20 cellular contexts compared by ENCODE assay signal in genomic region chr12:38149395-38150073, GRCh38.
DNase-seq lines count a peak whose midpoint lies in the region; ATAC-seq, FAIRE-seq and TF ChIP-seq lines count a peak whose summit lies in the region.
"Had no signal": no experiment of that assay in that cellular context is flagged by ENCODE, and none has a peak within 500 bp of the region (broad histone marks: within the 10 kb centered on the region; RNA-seq: fewer than 3 reads in every experiment).

No MANE protein-coding gene starts in this region.

- H3K79me2 ChIP-seq in HepG2 (ENCODE audit: insufficient read depth, low read length) = no peaks in the 10 kb centered on the region

- peaks cover 19% of the 10 kb centered on the region; the same call in 1 of the 2 replicates for H3K9me3 ChIP-seq in HepG2 (ENCODE audit: low read length)
- no peaks in the 10 kb centered on the region for H3K9me3 ChIP-seq in right lobe of liver
- no peaks in the 10 kb centered on the region; the same call in 1 of the 2 replicates for H3K9me3 ChIP-seq in HAP-1
- H3K9me3 ChIP-seq: ascending aorta had no signal

- 4% methylated on average over 4 of the region's 14 CpGs for WGBS in HepG2 (ENCODE audit: low lambda C conversion rate)
- WGBS in right lobe of liver (ENCODE audit: insufficient coverage, low coverage, low lambda C conversion rate, missing lambda C conversion rate) = no CpG with 5 or more reads among the region's 14 CpGs

- H3K27me3 ChIP-seq in HepG2 (ENCODE audit: control insufficient read depth in 1 of 2, insufficient read depth in 2 of 2, low read length in 2 of 2) = peaks cover 0 to 20% of the 10 kb centered on the region in 2 experiments; a peak in 4 of 5 replicates
- H3K27me3 ChIP-seq in right lobe of liver = no peaks in the 10 kb centered on the region
- no peaks in the 10 kb centered on the region for H3K27me3 ChIP-seq in HAP-1 (ENCODE audit: low read depth)
- H3K27me3 ChIP-seq: ascending aorta, tibial artery had no signal

- H3K4me1 ChIP-seq in HepG2 (ENCODE audit: insufficient read depth, low read length) (no peaks in the 10 kb centered on the region), right lobe of liver (no peaks in the 10 kb centered on the region), HAP-1 (no peaks in the 10 kb centered on the region)
- H3K4me1 ChIP-seq: ascending aorta, tibial artery had no signal

- no TSS peak for BruUV-seq in HepG2 (replicated peaks; lab: Mats Ljungman, UMichigan)

- no peak overlapping the region for H3K4me2 ChIP-seq in HepG2 (ENCODE audit: low read depth, low read length)

- FAIRE-seq in HepG2 (lab: Jason Lieb, UNC) (peak; percentile 97), RCC 7860 (lab: Jason Lieb, UNC) (peak; percentile 96)
- FAIRE-seq: G401.6 had no signal

- no peaks in the 10 kb centered on the region for H3K36me3 ChIP-seq in HepG2 (replicated peaks in 1 of 2; ENCODE audit: control insufficient read depth in 1 of 2, insufficient read depth in 2 of 2, low read length in 2 of 2)
- H3K36me3 ChIP-seq in right lobe of liver = no peaks in the 10 kb centered on the region
- H3K36me3 ChIP-seq in HAP-1 (replicated peaks) = no peaks in the 10 kb centered on the region
- H3K36me3 ChIP-seq: ascending aorta, tibial artery had no signal

- ATAC-seq in HepG2 = no peak; the same call in 2 of the 3 replicates
- ATAC-seq in right lobe of liver = no peak
- ATAC-seq: CD8-positive, alpha-beta T cell; sciatic nerve had no signal

- TF ChIP-seq EP300 in HepG2 (IDR thresholded peaks at IDR 0.05; ENCODE audit: low read depth in 2 of 2, low read length in 2 of 2) = no peak
- no peak for TF ChIP-seq EP300 in HepG2 (CRISPR knock-in tag; IDR thresholded peaks at IDR 0.05; ENCODE audit: borderline replicate concordance)

- TF ChIP-seq CTCF in HepG2 (CRISPR knock-in tag; IDR thresholded peaks at IDR 0.05) = no peak
- no peak for TF ChIP-seq CTCF in right lobe of liver (IDR thresholded peaks at IDR 0.05)
- no peak for TF ChIP-seq CTCF in epithelial cell of proximal tubule (conservative IDR thresholded peaks at IDR 0.05; ENCODE audit: low read depth, low read length)

- H3K4me3 ChIP-seq in HepG2 (replicated peaks in 1 of 3; ENCODE audit: insufficient read depth in 1 of 3, low read depth in 2 of 3, low read length in 3 of 3) (no peak overlapping the region), right lobe of liver (no peak overlapping the region), epithelial cell of proximal tubule (ENCODE audit: low read depth, low read length) (no peak overlapping the region), HAP-1 (no peak overlapping the region)
- H3K4me3 ChIP-seq: ascending aorta, coronary artery, tibial artery had no signal

- intact Hi-C loops in HepG2 (cut with micrococcal nuclease; ENCODE audit: unreplicated experiment) = no loop called here
- intact Hi-C loops in right lobe of liver (cut with DNase I) = loop anchor here (10.0 kb wide), 2 partner anchors 95 to 165 kb away; partner anchors contain the start of gene ALG10B (in 1 of the 2)

- H2AFZ ChIP-seq in HepG2 (ENCODE audit: low read length) = no peak overlapping the region

- CTCF ChIA-PET in HepG2 (lab: Yijun Ruan, JAX; ENCODE audit: low intra/inter-chr PET ratio, low total read pairs) = no interaction called here

- H4K20me1 ChIP-seq in HepG2 (ENCODE audit: insufficient read depth, low read length) = no peaks in the 10 kb centered on the region

- no peak for TF ChIP-seq RAD21 in HepG2 (CRISPR knock-in tag; IDR thresholded peaks at IDR 0.05)

- H3K27ac ChIP-seq in HepG2 (ENCODE audit: extremely low read length, insufficient read depth, low read length) = no peak overlapping the region
- H3K27ac ChIP-seq in right lobe of liver = no peak overlapping the region
- H3K27ac ChIP-seq: ascending aorta, coronary artery, epithelial cell of prostate, tibial artery had no signal

- TF ChIP-seq POLR2A in HepG2 (IDR thresholded peaks at IDR 0.05; ENCODE audit: insufficient read depth in 1 of 2, low read depth in 2 of 2, low read length in 2 of 2) (no peak), right lobe of liver (IDR thresholded peaks at IDR 0.05) (no peak)

- POLR2A ChIA-PET in HepG2 (lab: Yijun Ruan, JAX) = no interaction called here

- H3K9ac ChIP-seq in HepG2 (ENCODE audit: insufficient read depth, low read depth, low read length) = no peak overlapping the region

- DNase-seq in HepG2 (ENCODE audit: low spot score) (no peak), right lobe of liver (no peak), RCC 7860 (ENCODE audit: low spot score) (peak; percentile 96), epithelial cell of proximal tubule (ENCODE audit: low read depth) (peak; percentile 82), HCEC 1CT (no peak), HAP-1 (ENCODE audit: low spot score in 2 of 2) (no peak), UCSD-AML1 (lab: John Stamatoyannopoulos, UW; ENCODE audit: unreplicated experiment) (no peak), NCI-H2171 treated with DMSO at 0.1 percent for 48 hours (lab: John Stamatoyannopoulos, UW) (no peak)
- DNase-seq: activated CD8-positive, alpha-beta memory T cell treated with anti-CD3 and anti-CD28 coated beads for 24 hours; CD8-positive, alpha-beta T cell; islet precursor cell; midbrain; NCI-H1436 treated with DMSO at 0.1 percent for 48 hours; stimulated activated CD4-positive, alpha-beta T cell treated with anti-CD3 and anti-CD28 coated beads, Interleukin-2, amount 100 ng/mL, for 48 hours had no signal

- in situ Hi-C loops in HepG2 (cut with HindIII; ENCODE audit: extremely low pct_ligation_motif_present, low pct_unique_long_range_greater_than_20kb) (loop anchor here (10.0 to 25.0 kb wide), 2 partner anchors 165 to 763 kb away; partner anchors contain the start of genes ALG10B and CPNE8), HAP-1 (cut with MboI; ENCODE audit: low sequenced_read_pairs) (loop anchor here (25.0 kb wide), 1 partner anchor 763 kb away; the partner anchor contains the start of gene CPNE8)

TF ChIP-seq in HepG2, 621 proteins besides CTCF, POLR2A, EP300 and RAD21:
- TF ChIP-seq NFYB (CRISPR knock-in tag; IDR thresholded peaks at IDR 0.05) (no peak), ZNF605 (CRISPR knock-in tag; IDR thresholded peaks at IDR 0.05) (no peak), FOSL2 (CRISPR knock-in tag; IDR thresholded peaks at IDR 0.05) (0 out of 2 replicates have a peak, but pooled peaks have one; percentile 20), RBM22 (optimal IDR thresholded peaks at IDR 0.05; ENCODE audit: low read length) (no peak)
- TF ChIP-seq, protein P1, sequence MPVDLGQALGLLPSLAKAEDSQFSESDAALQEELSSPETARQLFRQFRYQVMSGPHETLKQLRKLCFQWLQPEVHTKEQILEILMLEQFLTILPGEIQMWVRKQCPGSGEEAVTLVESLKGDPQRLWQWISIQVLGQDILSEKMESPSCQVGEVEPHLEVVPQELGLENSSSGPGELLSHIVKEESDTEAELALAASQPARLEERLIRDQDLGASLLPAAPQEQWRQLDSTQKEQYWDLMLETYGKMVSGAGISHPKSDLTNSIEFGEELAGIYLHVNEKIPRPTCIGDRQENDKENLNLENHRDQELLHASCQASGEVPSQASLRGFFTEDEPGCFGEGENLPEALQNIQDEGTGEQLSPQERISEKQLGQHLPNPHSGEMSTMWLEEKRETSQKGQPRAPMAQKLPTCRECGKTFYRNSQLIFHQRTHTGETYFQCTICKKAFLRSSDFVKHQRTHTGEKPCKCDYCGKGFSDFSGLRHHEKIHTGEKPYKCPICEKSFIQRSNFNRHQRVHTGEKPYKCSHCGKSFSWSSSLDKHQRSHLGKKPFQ (CRISPR knock-in tag; IDR thresholded peaks at IDR 0.05; ENCODE audit: insufficient replicate concordance) = no peak
TF ChIP-seq in HepG2: peak in this region for 1.

Comparison
In these comparisons a context has a peak if more than half of its experiments do, and no peak if none do; other contexts are left out.
1. DNase-seq: peak in RCC 7860 (single experiment) and epithelial cell of proximal tubule (single experiment); none in HepG2 (single experiment), right lobe of liver (0 of 3), HCEC 1CT (single experiment), HAP-1 (0 of 2), UCSD-AML1 (single experiment) and NCI-H2171 treated with DMSO at 0.1 percent for 48 hours (single experiment).